ENCODE assay signal across 8 cellular contexts in the genomic region with DNA sequence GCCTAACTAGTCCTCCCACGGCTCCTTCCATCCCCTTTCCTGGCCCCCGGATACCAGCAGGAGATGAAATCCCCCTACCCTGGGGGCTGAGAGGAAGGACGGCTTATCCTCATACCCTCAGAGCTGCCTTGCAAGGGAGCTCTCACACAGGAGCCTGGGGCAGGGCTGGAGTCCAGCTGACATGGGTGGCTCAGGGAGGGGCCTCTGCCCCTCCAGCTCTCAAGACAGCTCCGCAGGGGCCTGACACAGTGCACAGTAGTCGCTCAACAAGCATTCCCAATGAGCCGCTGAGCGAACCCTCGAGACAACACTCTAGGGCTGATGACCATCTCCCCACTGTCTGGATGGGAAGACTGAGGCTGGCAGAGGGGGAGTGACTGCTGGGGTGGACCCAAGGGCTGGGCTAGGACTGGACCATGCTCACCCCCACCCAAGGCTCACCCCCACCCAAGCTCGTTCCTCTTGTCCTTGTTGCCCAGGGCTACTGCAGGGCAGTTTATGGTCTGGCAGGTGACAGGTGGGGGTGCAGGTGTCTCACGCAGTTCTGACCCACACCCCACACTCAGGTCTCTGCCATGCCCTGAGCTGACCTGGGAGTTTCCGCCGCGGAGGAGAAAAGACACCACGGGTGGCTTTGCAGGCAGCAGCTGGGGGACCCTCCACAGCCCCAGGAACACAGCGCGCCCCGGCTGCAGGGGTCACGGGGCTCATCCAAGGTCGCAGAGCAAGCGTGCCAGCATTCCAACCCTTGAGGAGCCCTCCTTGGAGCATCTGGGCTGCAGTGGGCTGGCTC. TPM values are rescaled to one million over a fixed set of nuclear protein-coding genes. Genes with fewer than 3 reads are reported as not detected.
A peak's percentile ranks its signal among the peaks of the same experiment; 100 is the strongest.
DNase-seq lines count a peak whose midpoint lies in the region; TF ChIP-seq lines count a peak whose summit lies in the region.

No MANE protein-coding gene starts in this region.

- TF ChIP-seq POLR2A in prostate gland (IDR thresholded peaks at IDR 0.05) = no peak

- BruUV-seq in Calu3 (replicated peaks; lab: Mats Ljungman, UMichigan) = no TSS peak

- H3K27me3 ChIP-seq in esophagus (ENCODE audit: control insufficient read depth in 1 of 2, insufficient read depth in 2 of 2, low read length in 2 of 2) (no peaks in the 10 kb centered on the region), prostate gland (replicated peaks; ENCODE audit: insufficient read depth) (no peaks in the 10 kb centered on the region)

- H3K9ac ChIP-seq in SK-N-MC (ENCODE audit: insufficient read length) = no peak overlapping the region

- peaks cover 3% of the 10 kb centered on the region for H3K4me1 Mint-ChIP-seq in Calu3 (ENCODE audit: low read depth, unreplicated experiment)

- peak overlapping the region; percentile 20 for H3K27ac Mint-ChIP-seq in Calu3 (ENCODE audit: unreplicated experiment)

- TF ChIP-seq CTCF in Calu3 (IDR thresholded peaks at IDR 0.05; ENCODE audit: unreplicated experiment) = no peak
- TF ChIP-seq CTCF in prostate gland (IDR thresholded peaks at IDR 0.05) = no peak

- peaks cover 73% of the 10 kb centered on the region for H3K36me3 Mint-ChIP-seq in Calu3 (ENCODE audit: insufficient read depth, unreplicated experiment)

- peaks cover 8 to 35% of the 10 kb centered on the region in 2 donors for H3K4me1 ChIP-seq in esophagus (ENCODE audit: control insufficient read depth in 2 of 2, insufficient read depth in 2 of 2, low read length in 1 of 2)
- peaks cover 54% of the 10 kb centered on the region for H3K4me1 ChIP-seq in prostate gland (replicated peaks)

- WGBS in esophagus, 2 donors = 52 to 55% methylated on average over 20 of the region's 20 CpGs
- 51% methylated on average over 20 of the region's 20 CpGs for WGBS in prostate gland

- CTCF ChIA-PET in Calu3 (lab: Charles Lee) = interaction anchor here (0.5 to 0.6 kb wide), 2 partner anchors 11 to 103 kb away, joined by 4 read pairs; no protein-coding TSS in a partner anchor

- peak overlapping the region; percentile 50; the same call in 1 of the 2 replicates for H3K27ac ChIP-seq in SK-N-MC
- peak overlapping the region; percentile 94 to 99 for H3K27ac ChIP-seq in esophagus (ENCODE audit: low read depth in 2 of 2, low read length in 1 of 2)
- H3K27ac ChIP-seq in prostate gland = peak overlapping the region; percentile 98

- DNase-seq in Calu3 (no peak), SK-N-MC (ENCODE audit: low read depth, low spot score) (no peak), prostate gland (ENCODE audit: low spot score) (no peak), T1000 (lab: John Stamatoyannopoulos, UW) (no peak), RKO (ENCODE audit: low spot score) (no peak), C1 segment of cervical spinal cord (lab: John Stamatoyannopoulos, UW) (no peak), SIG-M5 (lab: John Stamatoyannopoulos, UW) (no peak)

- no peaks in the 10 kb centered on the region for H3K27me3 Mint-ChIP-seq in Calu3 (ENCODE audit: unreplicated experiment)

- H3K4me3 Mint-ChIP-seq in Calu3 (ENCODE audit: low read depth, unreplicated experiment) = peak overlapping the region; percentile 82

- H3K9me3 ChIP-seq in SK-N-MC (ENCODE audit: low read depth, low read length) = no peaks in the 10 kb centered on the region
- no peaks in the 10 kb centered on the region for H3K9me3 ChIP-seq in esophagus (ENCODE audit: control insufficient read depth in 2 of 2, insufficient read depth in 1 of 2, low read depth in 1 of 2, low read length in 1 of 2)
- H3K9me3 ChIP-seq in prostate gland = no peaks in the 10 kb centered on the region

- intact Hi-C loops in Calu3 (cut with micrococcal nuclease; ENCODE audit: unreplicated experiment) (no loop called here), prostate gland (cut with DNase I) (loop anchor here (1.0 to 5.0 kb wide), 2 partner anchors 47 to 60 kb away; partner anchors contain the start of gene MAP2K2)

- H3K4me3 ChIP-seq in SK-N-MC (peak overlapping the region; percentile 90; the same call in 1 of the 2 replicates), esophagus (ENCODE audit: low read depth in 1 of 2, low read length in 2 of 2) (peak overlapping the region; percentile 81 to 83), prostate gland (peak overlapping the region in 1 of 2 donors; percentile 70)

- H3K36me3 ChIP-seq in SK-N-MC (ENCODE audit: insufficient read depth, low read length) (peaks cover 15% of the 10 kb centered on the region; the same call in 1 of the 2 replicates), esophagus (ENCODE audit: control insufficient read depth in 2 of 2, insufficient read depth in 2 of 2, low read length in 1 of 2) (peaks cover 0 to 12% of the 10 kb centered on the region in 2 donors), prostate gland (no peaks in the 10 kb centered on the region)

- no peaks in the 10 kb centered on the region for H3K9me3 Mint-ChIP-seq in Calu3 (ENCODE audit: low read depth, unreplicated experiment)

RNA-seq across cellular contexts. Expression of gene ZBTB7A, which starts 3.9 kb away (rescaled TPM):
- total RNA-seq in Calu3 (2022) (38.0 and 44.7 TPM in 2 replicates), prostate gland (10 to 100 TPM; 77.1 to 87.3 TPM)
- polyA plus RNA-seq in esophagus = 10 to 100 TPM; 22.4 to 29.7 TPM

RNA-seq across cellular contexts. Expression of gene PIAS4, which starts 55.2 kb away (rescaled TPM):
- total RNA-seq in Calu3 (2022) = 29.3 and 35.7 TPM in 2 replicates
- 10 to 100 TPM in 1 of 2 donors, 1 to 10 TPM in 1; 9.6 to 10.9 TPM for polyA plus RNA-seq in esophagus
- total RNA-seq in prostate gland = 10 to 100 TPM; 25.3 to 70.0 TPM
